In genomic region chr17:65047939-65048338, GRCh38 we compare ENCODE assay signal across 8 cellular contexts. TPM values are rescaled to one million over a fixed set of nuclear protein-coding genes. Genes with fewer than 3 reads are reported as not detected.
DNase-seq lines count a peak whose midpoint lies in the region; ATAC-seq and TF ChIP-seq lines count a peak whose summit lies in the region.

No MANE protein-coding gene starts in this region.

- H3K27ac Mint-ChIP-seq in GM23338, result no peak overlapping the region

- H2AFZ ChIP-seq in GM23338, result no peak overlapping the region

- intact Hi-C loops in heart right ventricle (cut with DNase I), result no loop called here
- intact Hi-C loops in sigmoid colon (cut with DNase I), result no loop called here

- no peak overlapping the region for H3K4me3 ChIP-seq in GM23338
- H3K4me3 ChIP-seq in heart right ventricle, result no peak overlapping the region
- peak overlapping the region in 1 of 4 donors; percentile 2 for H3K4me3 ChIP-seq in sigmoid colon

- peaks cover 47% of the 10 kb centered on the region for H3K36me3 Mint-ChIP-seq in GM23338 (ENCODE audit: low read depth)

- peaks cover 12% of the 10 kb centered on the region; the same call in 1 of the 2 replicates for H4K20me1 ChIP-seq in GM23338 (replicated peaks; ENCODE audit: insufficient read depth)

- peaks cover 10% of the 10 kb centered on the region for H3K4me1 Mint-ChIP-seq in GM23338

- peak in 1 of 4 donors; percentile 14 for TF ChIP-seq EP300 in sigmoid colon (IDR thresholded peaks at IDR 0.05)

- DNase-seq in GM23338 (ENCODE audit: low spot score) (no peak), RPMI8226 (peak; percentile 47), heart right ventricle (no peak), sigmoid colon (no peak), glomerular visceral epithelial cell (ENCODE audit: extremely low spot score) (no peak), germinal center (ENCODE audit: low spot score) (no peak)

- no peak for TF ChIP-seq POLR2A in sigmoid colon (IDR thresholded peaks at IDR 0.05)

- H3K4me2 ChIP-seq in GM23338, result 0 out of 2 replicates have a peak overlapping the region, but pooled peaks have one; percentile 29

- no peak for ATAC-seq in GM23338
- peak in 7 of 8 donors; percentile 48 to 80 (median 75) for ATAC-seq in heart right ventricle
- ATAC-seq in HG02571 (IDR thresholded peaks at IDR 0.05; ENCODE audit: unreplicated experiment), result no peak
- no peak for ATAC-seq in GM19351 (IDR thresholded peaks at IDR 0.05; ENCODE audit: unreplicated experiment)

- H3K4me1 ChIP-seq in GM23338 (ENCODE audit: insufficient read depth) (peaks cover 8% of the 10 kb centered on the region; the same call in 1 of the 2 replicates), heart right ventricle (peaks cover 0 to 96% (median 56%) of the 10 kb centered on the region in 9 donors), sigmoid colon (peaks cover 0 to 91% (median 68%) of the 10 kb centered on the region in 4 donors)

- peaks cover 98% of the 10 kb centered on the region for H3K79me2 ChIP-seq in GM23338 (replicated peaks; ENCODE audit: insufficient read depth)

- no peaks in the 10 kb centered on the region for H3K9me3 Mint-ChIP-seq in GM23338

- no peaks in the 10 kb centered on the region for H3F3A ChIP-seq in GM23338 (replicated peaks; ENCODE audit: low read depth)

- WGBS in heart right ventricle, 2 donors, result 61 to 75% methylated on average over 2 of the region's 2 CpGs
- 57 to 75% methylated on average over 2 of the region's 2 CpGs for WGBS in sigmoid colon, 2 donors

- H3K36me3 ChIP-seq in GM23338 (ENCODE audit: insufficient read depth) (peaks cover 13% of the 10 kb centered on the region), heart right ventricle (peaks cover 0 to 95% (median 16%) of the 10 kb centered on the region in 9 donors), sigmoid colon (peaks cover 4 to 51% (median 21%) of the 10 kb centered on the region in 4 donors)

- H3K27me3 ChIP-seq in GM23338 (ENCODE audit: insufficient read depth) (no peaks in the 10 kb centered on the region), heart right ventricle (no peaks in the 10 kb centered on the region), sigmoid colon (no peaks in the 10 kb centered on the region)

- TF ChIP-seq CTCF in GM23338 (conservative IDR thresholded peaks at IDR 0.05; ENCODE audit: low read depth in 2 of 2) (no peak), heart right ventricle (IDR thresholded peaks at IDR 0.05) (no peak), sigmoid colon (IDR thresholded peaks at IDR 0.05) (no peak)

- no peaks in the 10 kb centered on the region for H3K9me3 ChIP-seq in heart right ventricle
- H3K9me3 ChIP-seq in sigmoid colon, result no peaks in the 10 kb centered on the region

- H3K4me3 Mint-ChIP-seq in GM23338, result no peak overlapping the region

- H3K27me3 Mint-ChIP-seq in GM23338 (ENCODE audit: insufficient read depth, low read depth, poor library complexity), result peaks cover 2% of the 10 kb centered on the region

- H3K27ac ChIP-seq in GM23338 (ENCODE audit: low read depth), result peak overlapping the region; percentile 35; the same call in 1 of the 2 replicates
- H3K27ac ChIP-seq in heart right ventricle, result peak overlapping the region in 4 of 10 donors; percentile 25 to 90 (median 63)
- peak overlapping the region; percentile 42 to 99 (median 59) for H3K27ac ChIP-seq in sigmoid colon

- no peaks in the 10 kb centered on the region for H3K9me2 ChIP-seq in GM23338 (ENCODE audit: insufficient read depth)

TF ChIP-seq in GM23338, 12 proteins besides CTCF, POLR2A, EP300 and RAD21 (continues in another document):
- TF ChIP-seq ZNF114 (CRISPR knock-in tag; IDR thresholded peaks at IDR 0.05) (no peak), REST (IDR thresholded peaks at IDR 0.05; ENCODE audit: unreplicated experiment) (no peak), ZNF462 (CRISPR knock-in tag; IDR thresholded peaks at IDR 0.05) (no peak), CREB1 (CRISPR knock-in tag; IDR thresholded peaks at IDR 0.05; ENCODE audit: low read depth) (no peak), ZNF331 (CRISPR knock-in tag; IDR thresholded peaks at IDR 0.05; ENCODE audit: low read depth) (no peak), STAT1 (IDR thresholded peaks at IDR 0.05; ENCODE audit: unreplicated experiment) (no peak)

RNA-seq across cellular contexts. Expression of gene GNA13, which starts 8.6 kb away (rescaled TPM):
- total RNA-seq in GM23338 (2014; rRNA removed; shearing (Covaris generic)), result 88.1 and 95.5 TPM in 2 replicates
- polyA plus RNA-seq in GM23338 (2016; fragmentation: Nextera tagmentation; extraction: Ambion mirVana), result 19.0 and 20.2 TPM in 2 replicates
- 10 to 100 TPM; 17.5 to 35.4 (median 20.9) TPM for total RNA-seq in heart right ventricle
- polyA plus RNA-seq in heart right ventricle, result 10 to 100 TPM in 1 of 2 donors, 1 to 10 TPM in 1; 9.2 to 10.5 TPM
- total RNA-seq in sigmoid colon, result 100 to 1,000 TPM in 2 of 4 donors, 10 to 100 TPM in 2; 72.8 to 120 (median 96.4) TPM
- polyA plus RNA-seq in sigmoid colon, result 10 to 100 TPM; 33.1 to 62.9 (median 39.6) TPM

Comparison
In these comparisons a context has a peak if more than half of its experiments do, and no peak if none do; other contexts are left out.
1. ATAC-seq: peak in heart right ventricle (7 of 8); none in GM23338 (single experiment), HG02571 (single experiment) and GM19351 (single experiment).